ENCODE assay signal across 1 cellular context in genomic region chr6:95815389-95816056, GRCh38.
TF ChIP-seq lines count a peak whose summit lies in the region.

No MANE protein-coding gene starts in this region.

TF ChIP-seq in HepG2, 621 proteins besides CTCF, POLR2A, EP300 and RAD21 (continued from another document and continues in another):
- TF ChIP-seq ZBTB40 (IDR thresholded peaks at IDR 0.05) (no peak), ZBTB40 (CRISPR knock-in tag; IDR thresholded peaks at IDR 0.05) (peak; percentile 42; the same call in 1 of the 2 replicates), MYC (CRISPR knock-in tag; IDR thresholded peaks at IDR 0.05; ENCODE audit: borderline replicate concordance) (peak; percentile 78; the same call in 1 of the 2 replicates), ZFAT (CRISPR knock-in tag; conservative IDR thresholded peaks at IDR 0.05) (no peak), CSRNP1 (CRISPR knock-in tag; IDR thresholded peaks at IDR 0.05) (peak; percentile 92; the same call in 1 of the 2 replicates), NR2F6 (IDR thresholded peaks at IDR 0.05) (peak; percentile 95), NR2F6 (CRISPR knock-in tag; IDR thresholded peaks at IDR 0.05) (peak; percentile 98), ZBTB26 (CRISPR knock-in tag; IDR thresholded peaks at IDR 0.05; ENCODE audit: borderline replicate concordance) (no peak; the same call in 1 of the 2 replicates), BRF2 (CRISPR knock-in tag; IDR thresholded peaks at IDR 0.05) (peak; percentile 89; the same call in 1 of the 2 replicates), SRSF1 (optimal IDR thresholded peaks at IDR 0.05; ENCODE audit: low read depth, low read length) (no peak), ZNF17 (CRISPR knock-in tag; IDR thresholded peaks at IDR 0.05) (no peak), ZNF574 (CRISPR knock-in tag; IDR thresholded peaks at IDR 0.05) (peak; percentile 82), NCOR1 (IDR thresholded peaks at IDR 0.05; ENCODE audit: borderline replicate concordance, low read length) (peak; percentile 93; the same call in 1 of the 2 replicates), AHR (CRISPR knock-in tag; IDR thresholded peaks at IDR 0.05) (peak; percentile 51; the same call in 1 of the 2 replicates), ZFX (CRISPR knock-in tag; IDR thresholded peaks at IDR 0.05; ENCODE audit: low read depth) (peak; percentile 59; the same call in 1 of the 2 replicates), ZEB1 (IDR thresholded peaks at IDR 0.05; ENCODE audit: insufficient replicate concordance, low read depth) (peak; percentile 25), MAX (IDR thresholded peaks at IDR 0.05) (peak; percentile 96), ZFP36L1 (CRISPR knock-in tag; IDR thresholded peaks at IDR 0.05) (peak; percentile 38; the same call in 1 of the 2 replicates), ZNF607 (CRISPR knock-in tag; IDR thresholded peaks at IDR 0.05; ENCODE audit: borderline replicate concordance) (peak; percentile 53; the same call in 1 of the 2 replicates), GATAD2A (CRISPR knock-in tag; IDR thresholded peaks at IDR 0.05) (peak; percentile 100), ATF4 (CRISPR knock-in tag; IDR thresholded peaks at IDR 0.05) (peak in 1 of 2 experiments; percentile 71; a peak in 2 of 4 replicates), ZNF232 (CRISPR knock-in tag; IDR thresholded peaks at IDR 0.05; ENCODE audit: borderline replicate concordance) (peak; percentile 65; the same call in 1 of the 2 replicates), FOXA1 (IDR thresholded peaks at IDR 0.05) (peak; percentile 69), FOXA1 (CRISPR knock-in tag; IDR thresholded peaks at IDR 0.05) (peak; percentile 98), ZNF333 (CRISPR knock-in tag; IDR thresholded peaks at IDR 0.05; ENCODE audit: borderline replicate concordance) (no peak), ZBTB20 (CRISPR knock-in tag; IDR thresholded peaks at IDR 0.05; ENCODE audit: borderline replicate concordance, low read depth) (peak; percentile 96; the same call in 1 of the 2 replicates), ATF1 (CRISPR knock-in tag; IDR thresholded peaks at IDR 0.05) (peak; percentile 60; the same call in 1 of the 2 replicates), ELF4 (CRISPR knock-in tag; IDR thresholded peaks at IDR 0.05; ENCODE audit: borderline replicate concordance) (peak; percentile 68; the same call in 1 of the 2 replicates), MIER3 (CRISPR knock-in tag; IDR thresholded peaks at IDR 0.05; ENCODE audit: borderline replicate concordance) (peak; percentile 100), ZNF24 (IDR thresholded peaks at IDR 0.05) (peak; percentile 54; the same call in 1 of the 2 replicates), JUN (CRISPR knock-in tag; IDR thresholded peaks at IDR 0.05) (peak; percentile 83), SOX6 (IDR thresholded peaks at IDR 0.05) (no peak), SOX6 (CRISPR knock-in tag; IDR thresholded peaks at IDR 0.05) (peak; percentile 99), ZNF614 (CRISPR knock-in tag; IDR thresholded peaks at IDR 0.05; ENCODE audit: borderline replicate concordance) (peak; percentile 96), RFXAP (CRISPR knock-in tag; IDR thresholded peaks at IDR 0.05; ENCODE audit: borderline replicate concordance) (peak; percentile 63; the same call in 1 of the 2 replicates), ZKSCAN1 (IDR thresholded peaks at IDR 0.05; ENCODE audit: low read length) (0 out of 2 replicates have a peak, but pooled peaks have one; percentile 48), ZNF224 (CRISPR knock-in tag; IDR thresholded peaks at IDR 0.05) (no peak), XBP1 (CRISPR knock-in tag; IDR thresholded peaks at IDR 0.05) (no peak), ISL2 (CRISPR knock-in tag; IDR thresholded peaks at IDR 0.05) (peak; percentile 99), ZNF720 (CRISPR knock-in tag; IDR thresholded peaks at IDR 0.05) (no peak), ZNF20 (CRISPR knock-in tag; IDR thresholded peaks at IDR 0.05) (no peak), GMEB1 (CRISPR knock-in tag; IDR thresholded peaks at IDR 0.05; ENCODE audit: borderline replicate concordance) (no peak; the same call in 1 of the 2 replicates), ATF7 (IDR thresholded peaks at IDR 0.05) (no peak), ATF7 (CRISPR knock-in tag; IDR thresholded peaks at IDR 0.05) (peak; percentile 34; the same call in 1 of the 2 replicates), NCOA5 (CRISPR knock-in tag; IDR thresholded peaks at IDR 0.05) (no peak), RFXANK (CRISPR knock-in tag; IDR thresholded peaks at IDR 0.05) (peak; percentile 84; the same call in 1 of the 2 replicates), SNAPC5 (CRISPR knock-in tag; IDR thresholded peaks at IDR 0.05; ENCODE audit: borderline replicate concordance) (peak; percentile 78; the same call in 1 of the 2 replicates), ZNF644 (CRISPR knock-in tag; IDR thresholded peaks at IDR 0.05; ENCODE audit: low read depth) (peak; percentile 100), ZNF788 (CRISPR knock-in tag; IDR thresholded peaks at IDR 0.05; ENCODE audit: borderline replicate concordance) (peak; percentile 89; the same call in 1 of the 2 replicates)
